In the genomic region with DNA sequence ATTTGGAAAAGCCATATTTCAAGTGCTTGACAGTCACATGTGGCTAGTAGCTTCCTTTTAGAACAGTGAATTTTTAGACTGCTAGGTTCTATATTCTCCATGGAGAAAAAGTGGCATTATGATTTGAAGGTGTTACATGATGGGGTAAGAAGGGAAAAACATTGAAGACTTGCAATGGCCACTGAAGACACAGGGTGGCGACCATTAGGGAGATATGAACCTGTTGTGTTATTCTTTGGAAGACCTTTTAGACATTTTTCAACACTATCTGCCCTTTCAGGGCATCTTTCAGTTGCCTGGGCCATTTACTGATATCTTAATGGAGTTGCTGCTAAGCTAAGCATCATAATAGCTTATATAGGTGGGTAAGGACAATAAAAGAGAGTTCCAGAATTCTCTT, we compare ENCODE assay signal across 23 cellular contexts.
"Had no signal": no experiment of that assay in that cellular context is flagged by ENCODE, and none has a peak within 500 bp of the region (broad histone marks: within the 10 kb centered on the region; RNA-seq: fewer than 3 reads in every experiment).

No MANE protein-coding gene starts in this region.

- H3K9me3 ChIP-seq: breast epithelium, esophagus squamous epithelium, heart right ventricle, left ventricle myocardium inferior, neutrophil, ovary, prostate gland, upper lobe of left lung had no signal

- H3K27ac ChIP-seq: breast epithelium, esophagus squamous epithelium, heart right ventricle, left ventricle myocardium inferior, neutrophil, ovary, prostate gland, upper lobe of left lung had no signal

- H3K4me1 ChIP-seq: breast epithelium, esophagus squamous epithelium, heart right ventricle, left ventricle myocardium inferior, prostate gland, upper lobe of left lung had no signal

- H3K27me3 Mint-ChIP-seq: activated naive CD8-positive, alpha-beta T cell treated with anti-CD3 and anti-CD28 coated beads, Interleukin-2, amount 10 ng/mL, durations not matched to agents 7 days and 5 days; central memory CD8-positive, alpha-beta T cell; natural killer cell treated with Interleukin-12 subunit alpha and Interleukin-12 subunit beta and Interleukin-15 and Interleukin-18, amount 100 ng/mL, for 72 hours had no signal

- H3K27ac Mint-ChIP-seq: activated naive CD4-positive, alpha-beta T cell treated with anti-CD3 and anti-CD28 coated beads for 36 hours; activated naive CD8-positive, alpha-beta T cell treated with anti-CD3 and anti-CD28 coated beads, Interleukin-2, amount 10 ng/mL, durations not matched to agents 7 days and 5 days; natural killer cell treated with Interleukin-12 subunit alpha and Interleukin-12 subunit beta and Interleukin-15 and Interleukin-18, amount 100 ng/mL, for 72 hours had no signal

- H3K36me3 Mint-ChIP-seq: activated naive CD8-positive, alpha-beta T cell treated with anti-CD3 and anti-CD28 coated beads, Interleukin-2, amount 10 ng/mL, durations not matched to agents 7 days and 5 days had no signal

- ATAC-seq: activated T-cell treated with anti-CD3 and anti-CD28 coated beads, Interleukin-2, amount 50 U/mL, for 4 hours; heart right ventricle; natural killer cell treated with Interleukin-12 subunit alpha and Interleukin-12 subunit beta and Interleukin-15 and Interleukin-18, amount 100 ng/mL, for 72 hours; stimulated activated naive CD8-positive, alpha-beta T cell treated with anti-CD3 and anti-CD28 coated beads, Interleukin-15, Interleukin-2, amounts not matched to agents 100 U/mL and 50 U/mL, for 24 hours had no signal

- H3K4me3 ChIP-seq: breast epithelium, esophagus squamous epithelium, heart right ventricle, left ventricle myocardium inferior, ovary, prostate gland, upper lobe of left lung had no signal

- DNase-seq: activated CD4-positive, alpha-beta T cell treated with anti-CD3 and anti-CD28 coated beads for 4 hours; activated CD4-positive, alpha-beta T cell treated with anti-CD3 and anti-CD28 coated beads, Interleukin-2, amount 50 U/mL, for 48 hours; activated CD4-positive, CD25-positive, alpha-beta regulatory T cell; activated CD8-positive, alpha-beta memory T cell treated with anti-CD3 and anti-CD28 coated beads, Interleukin-2, amount 50 U/mL, for 48 hours; activated effector memory CD4-positive, alpha-beta T cell treated with Interleukin-2 at 50 U/mL for 16 hours; activated naive CD4-positive, alpha-beta T cell treated with anti-CD3 and anti-CD28 coated beads for 36 hours; activated naive CD8-positive, alpha-beta T cell treated with anti-CD3 and anti-CD28 coated beads, Interleukin-2, amount 10 ng/mL, durations not matched to agents 7 days and 5 days; activated T-cell treated with anti-CD3 and anti-CD28 coated beads, Interleukin-2, amount 50 U/mL, for 4 hours; amniotic stem cell; effector memory CD4-positive, alpha-beta T cell; esophagus squamous epithelium; heart right ventricle; left ventricle myocardium inferior; ovary; stimulated activated CD4-positive, alpha-beta T cell treated with anti-CD3 and anti-CD28 coated beads, Interleukin-4, amount 100 ng/mL, for 24 hours; stimulated activated naive CD8-positive, alpha-beta T cell treated with anti-CD3 and anti-CD28 coated beads, Interleukin-15, Interleukin-2, amounts not matched to agents 100 U/mL and 50 U/mL, for 24 hours; T-helper 9 cell; upper lobe of left lung had no signal

- H3K9me3 Mint-ChIP-seq: activated naive CD4-positive, alpha-beta T cell treated with anti-CD3 and anti-CD28 coated beads for 36 hours had no signal

- H3K4me1 Mint-ChIP-seq: activated naive CD8-positive, alpha-beta T cell treated with anti-CD3 and anti-CD28 coated beads, Interleukin-2, amount 10 ng/mL, durations not matched to agents 7 days and 5 days; central memory CD8-positive, alpha-beta T cell had no signal

- H3K4me3 Mint-ChIP-seq: activated naive CD4-positive, alpha-beta T cell treated with anti-CD3 and anti-CD28 coated beads for 36 hours; activated naive CD8-positive, alpha-beta T cell treated with anti-CD3 and anti-CD28 coated beads, Interleukin-2, amount 10 ng/mL, durations not matched to agents 7 days and 5 days; activated T-cell treated with anti-CD3 and anti-CD28 coated beads, Interleukin-2, amount 50 U/mL, for 4 hours; central memory CD8-positive, alpha-beta T cell; natural killer cell treated with Interleukin-12 subunit alpha and Interleukin-12 subunit beta and Interleukin-15 and Interleukin-18, amount 100 ng/mL, for 72 hours had no signal

- H3K36me3 ChIP-seq: breast epithelium, esophagus squamous epithelium, heart right ventricle, left ventricle myocardium inferior, neutrophil, ovary, prostate gland, upper lobe of left lung had no signal

- H3K27me3 ChIP-seq: breast epithelium, esophagus squamous epithelium, heart right ventricle, neutrophil, ovary, upper lobe of left lung had no signal
